In the genomic region with DNA sequence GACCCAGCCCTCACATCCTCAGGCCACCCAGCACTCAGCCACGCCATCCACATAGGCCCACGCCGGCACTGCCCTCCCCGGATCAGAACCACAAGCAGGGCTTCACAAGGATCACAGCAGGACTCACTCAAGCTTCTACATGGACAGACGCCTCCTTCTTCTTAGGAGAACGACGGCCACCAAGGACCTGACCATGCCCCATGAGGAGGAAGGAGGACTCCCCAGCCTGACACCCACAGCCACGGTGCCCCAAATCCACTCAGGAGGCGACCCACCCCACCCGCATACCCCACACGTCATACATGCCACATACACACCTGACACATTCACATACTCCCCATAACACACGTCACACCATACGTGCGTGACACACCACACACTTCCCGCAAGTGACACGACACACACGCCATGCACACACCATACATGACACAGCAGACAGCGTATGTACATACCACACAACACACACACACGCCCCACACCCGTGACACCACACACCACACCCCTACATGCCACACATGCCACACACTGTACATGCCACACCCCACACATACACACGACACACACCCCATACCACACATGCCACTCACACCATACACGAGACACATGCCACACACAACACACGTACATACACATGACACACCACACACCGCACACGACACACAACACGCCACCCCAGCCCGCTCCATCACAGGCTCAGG, we compare ENCODE assay signal across 20 cellular contexts. TPM values are rescaled to one million over a fixed set of nuclear protein-coding genes. Genes with fewer than 3 reads are reported as not detected.
DNase-seq lines count a peak whose midpoint lies in the region; ATAC-seq, FAIRE-seq and TF ChIP-seq lines count a peak whose summit lies in the region.
"Had no signal": no experiment of that assay in that cellular context is flagged by ENCODE, and none has a peak within 500 bp of the region (broad histone marks: within the 10 kb centered on the region; RNA-seq: fewer than 3 reads in every experiment).

No MANE protein-coding gene starts in this region.

- peaks cover 48% of the 10 kb centered on the region for H3K4me1 Mint-ChIP-seq in brain

- peak overlapping the region in 6 of 10 experiments; percentile 6 to 53 (median 40); a peak in 7 of 20 replicates for H3K4me3 ChIP-seq in BLaER1 treated with 17β-estradiol and CSF1 and Interleukin-3, amounts not matched to agents 10 nM and 100 nM
- peak overlapping the region in 1 of 2 donors; percentile 45 for H3K4me3 ChIP-seq in neuronal stem cell (ENCODE audit: low read length in 2 of 2)
- H3K4me3 ChIP-seq: left ventricle myocardium inferior, mucosa of descending colon, ovary, suprapubic skin had no signal

- peak overlapping the region in 1 of 5 experiments; percentile 2 for H3K4me3 Mint-ChIP-seq in brain
- H3K4me3 Mint-ChIP-seq: activated CD8-positive, alpha-beta memory T cell treated with anti-CD3 and anti-CD28 coated beads, Interleukin-2, amount 10 ng/mL, durations not matched to agents 7 days and 5 days; T-helper 1 cell treated with Interleukin-12 subunit alpha and Interleukin-12 subunit beta and Interleukin-4 antibody, amounts not matched to agents 30 μg/mL and 1 μg/mL, for 36 hours had no signal

- peaks cover 35 to 57% (median 44%) of the 10 kb centered on the region in 11 experiments for H3K36me3 ChIP-seq in BLaER1 treated with 17β-estradiol and CSF1 and Interleukin-3, amounts not matched to agents 10 nM and 100 nM
- peaks cover 26 to 55% of the 10 kb centered on the region in 2 donors for H3K36me3 ChIP-seq in neuronal stem cell (replicated peaks in 1 of 2; ENCODE audit: control insufficient read depth in 2 of 2, insufficient read depth in 2 of 2, low read length in 2 of 2)
- H3K36me3 ChIP-seq: ovary had no signal

- H3K27me3 ChIP-seq in BLaER1 treated with 17β-estradiol and CSF1 and Interleukin-3, amounts not matched to agents 10 nM and 100 nM: peaks cover 0 to 12% (median 0%) of the 10 kb centered on the region in 11 experiments; a peak in 3 of 22 replicates
- no peaks in the 10 kb centered on the region for H3K27me3 ChIP-seq in neuronal stem cell (ENCODE audit: control insufficient read depth in 3 of 3, insufficient read depth in 3 of 3, low read depth in 1 of 3, low read length in 3 of 3)
- H3K27me3 ChIP-seq: ovary, suprapubic skin had no signal

- peak; percentile 11 for DNase-seq in GM12891 (ENCODE audit: insufficient read length, low spot score)
- no peak for DNase-seq in neuronal stem cell (ENCODE audit: low spot score)
- no peak for DNase-seq in T-helper 1 cell
- DNase-seq: activated CD8-positive, alpha-beta memory T cell treated with anti-CD3 and anti-CD28 coated beads, Interleukin-2, amount 10 ng/mL, durations not matched to agents 7 days and 5 days; activated gamma-delta T cell; AML-193; mucosa of descending colon; NCI-H187; NCI-H345; NK-92 treated with Interleukin-12 subunit alpha and Interleukin-12 subunit beta, amount 100 ng/mL, for 24 hours; SHP77; stimulated activated CD4-positive, alpha-beta T cell treated with anti-CD3 and anti-CD28 coated beads, Interleukin-2, amount 100 ng/mL, for 48 hours had no signal

- no peaks in the 10 kb centered on the region for H3K9me3 ChIP-seq in BLaER1 treated with 17β-estradiol and CSF1 and Interleukin-3, amounts not matched to agents 10 nM and 100 nM (replicated peaks in 1 of 11)
- no peaks in the 10 kb centered on the region for H3K9me3 ChIP-seq in neuronal stem cell (replicated peaks in 1 of 2; ENCODE audit: control insufficient read depth in 2 of 2, insufficient read depth in 1 of 2, low read depth in 1 of 2, low read length in 2 of 2)
- H3K9me3 ChIP-seq: left ventricle myocardium inferior, mucosa of descending colon, ovary, suprapubic skin had no signal

- peaks cover 58 to 100% (median 100%) of the 10 kb centered on the region in 10 experiments for H3K4me1 ChIP-seq in BLaER1 treated with 17β-estradiol and CSF1 and Interleukin-3, amounts not matched to agents 10 nM and 100 nM
- peaks cover 7 to 27% of the 10 kb centered on the region in 2 donors for H3K4me1 ChIP-seq in neuronal stem cell (ENCODE audit: control insufficient read depth in 2 of 2, insufficient read depth in 1 of 2, low read depth in 1 of 2, low read length in 2 of 2)

- H3K27ac Mint-ChIP-seq in brain: peak overlapping the region; percentile 25 to 75 (median 57)
- H3K27ac Mint-ChIP-seq: activated CD8-positive, alpha-beta memory T cell treated with anti-CD3 and anti-CD28 coated beads, Interleukin-2, amount 10 ng/mL, durations not matched to agents 7 days and 5 days; T-helper 1 cell treated with Interleukin-12 subunit alpha and Interleukin-12 subunit beta and Interleukin-4 antibody, amounts not matched to agents 30 μg/mL and 1 μg/mL, for 36 hours had no signal

- H4K20me1 ChIP-seq in BLaER1 treated with 17β-estradiol and CSF1 and Interleukin-3, amounts not matched to agents 10 nM and 100 nM: peaks cover 99 to 100% (median 100%) of the 10 kb centered on the region in 11 experiments

- H3K9ac ChIP-seq in BLaER1 treated with 17β-estradiol and CSF1 and Interleukin-3, amounts not matched to agents 10 nM and 100 nM: peak overlapping the region in 8 of 11 experiments; percentile 46 to 76 (median 64); a peak in 15 of 22 replicates
- H3K9ac ChIP-seq in neuronal stem cell (ENCODE audit: low read depth, low read length, poor library complexity): peak overlapping the region; percentile 37

- H3K14ac ChIP-seq in neuronal stem cell (ENCODE audit: low read length): peak overlapping the region; percentile 12

- peak overlapping the region; percentile 7 for H4K91ac ChIP-seq in neuronal stem cell (ENCODE audit: low read depth, low read length, poor library complexity)

- H3K27ac ChIP-seq in BLaER1 treated with 17β-estradiol and CSF1 and Interleukin-3, amounts not matched to agents 10 nM and 100 nM: peak overlapping the region in 7 of 11 experiments; percentile 36 to 67 (median 63); a peak in 10 of 22 replicates
- H3K27ac ChIP-seq in neuronal stem cell (replicated peaks; ENCODE audit: low read length): no peak overlapping the region
- H3K27ac ChIP-seq: left ventricle myocardium inferior, ovary, suprapubic skin had no signal

- H2AK5ac ChIP-seq in neuronal stem cell (ENCODE audit: low read depth, low read length): peak overlapping the region; percentile 67

- peak; percentile 84 for FAIRE-seq in GM12891 (lab: Jason Lieb, UNC)

- no peak overlapping the region for H2BK12ac ChIP-seq in neuronal stem cell (ENCODE audit: low read length)

- peaks cover 23% of the 10 kb centered on the region for H3K36me3 Mint-ChIP-seq in brain
- H3K36me3 Mint-ChIP-seq: activated CD8-positive, alpha-beta memory T cell treated with anti-CD3 and anti-CD28 coated beads, Interleukin-2, amount 10 ng/mL, durations not matched to agents 7 days and 5 days had no signal

- ATAC-seq in GM18873 (IDR thresholded peaks at IDR 0.05; ENCODE audit: low FRiP score, unreplicated experiment): no peak
- no peak for ATAC-seq in GM21576 (IDR thresholded peaks at IDR 0.05; ENCODE audit: unreplicated experiment)
- ATAC-seq: activated CD8-positive, alpha-beta memory T cell treated with anti-CD3 and anti-CD28 coated beads, Interleukin-2, amount 10 ng/mL, durations not matched to agents 7 days and 5 days; mucosa of descending colon had no signal

- peaks cover 42% of the 10 kb centered on the region for H3K79me1 ChIP-seq in neuronal stem cell (ENCODE audit: low read depth, low read length)

- peak overlapping the region; percentile 91 to 100 (median 98) for H3K4me2 ChIP-seq in BLaER1 treated with 17β-estradiol and CSF1 and Interleukin-3, amounts not matched to agents 10 nM and 100 nM
- H3K4me2 ChIP-seq in neuronal stem cell (ENCODE audit: insufficient read depth, low read length, poor library complexity, severe bottlenecking): no peak overlapping the region

- H3K4ac ChIP-seq in neuronal stem cell (ENCODE audit: low read length): no peak overlapping the region

- TF ChIP-seq CTCF in brain (conservative IDR thresholded peaks at IDR 0.05): no peak

- H3K27me3 Mint-ChIP-seq in brain: no peaks in the 10 kb centered on the region
- H3K27me3 Mint-ChIP-seq: activated CD8-positive, alpha-beta memory T cell treated with anti-CD3 and anti-CD28 coated beads, Interleukin-2, amount 10 ng/mL, durations not matched to agents 7 days and 5 days had no signal

- no peak overlapping the region for H2BK15ac ChIP-seq in neuronal stem cell (ENCODE audit: low read length)

- H3K23ac ChIP-seq in neuronal stem cell (ENCODE audit: low read depth, low read length, poor library complexity): no peak overlapping the region

- H2BK120ac ChIP-seq in neuronal stem cell (ENCODE audit: low read depth, low read length): no peak overlapping the region

- no peak overlapping the region for H2BK5ac ChIP-seq in neuronal stem cell (ENCODE audit: low read length)

- H4K8ac ChIP-seq in neuronal stem cell (ENCODE audit: low read depth, low read length): no peak overlapping the region

- H3K9me3 Mint-ChIP-seq in brain: no peaks in the 10 kb centered on the region
- H3K9me3 Mint-ChIP-seq: T-helper 1 cell treated with Interleukin-12 subunit alpha and Interleukin-12 subunit beta and Interleukin-4 antibody, amounts not matched to agents 30 μg/mL and 1 μg/mL, for 36 hours had no signal

- no peak overlapping the region for H2AFZ ChIP-seq in neuronal stem cell (ENCODE audit: low read length)

- TF ChIP-seq POLR2A in GM12891 (IDR thresholded peaks at IDR 0.05; ENCODE audit: low read depth, low read length): no peak

- WGBS in neuronal stem cell (ENCODE audit: extremely low coverage in 2 of 2, insufficient read length in 2 of 2, insufficient replicate concordance in 1 of 2), 2 donors: 100% methylated on average over 8 of the region's 27 CpGs; no CpG with 5 or more reads in 1 of the 2 donors

- peak overlapping the region; percentile 31 for H3K18ac ChIP-seq in neuronal stem cell (ENCODE audit: low read length)

TF ChIP-seq in GM12891, 5 proteins besides CTCF, POLR2A, EP300 and RAD21:
- TF ChIP-seq TAF1 (IDR thresholded peaks at IDR 0.05; ENCODE audit: low read depth, low read length) (no peak), PAX5 (IDR thresholded peaks at IDR 0.05; ENCODE audit: insufficient read depth, low read length, severe bottlenecking) (no peak), POU2F2 (IDR thresholded peaks at IDR 0.05; ENCODE audit: low read depth, low read length) (no peak), POLR2AphosphoS5 (IDR thresholded peaks at IDR 0.05; ENCODE audit: low read depth, low read length) (no peak), SPI1 (IDR thresholded peaks at IDR 0.05; ENCODE audit: low read depth, low read length) (no peak)

RNA-seq across cellular contexts. Expression of gene MLLT1, which starts 50.4 kb away (rescaled TPM):
- 13.6 TPM for polyA plus RNA-seq in GM12891 (2012; ENCODE audit: low read depth, missing spikeins)
- polyA plus RNA-seq in brain (ENCODE audit: insufficient read depth, low read depth, low replicate concordance): 102 TPM
- 43.3 TPM for polyA plus RNA-seq in neuronal stem cell (2013, experiment 1 of 2)
- polyA plus RNA-seq in neuronal stem cell (2013, experiment 2 of 2): 43.5 TPM
